ENCODE assay signal across 33 cellular contexts in the genomic region with DNA sequence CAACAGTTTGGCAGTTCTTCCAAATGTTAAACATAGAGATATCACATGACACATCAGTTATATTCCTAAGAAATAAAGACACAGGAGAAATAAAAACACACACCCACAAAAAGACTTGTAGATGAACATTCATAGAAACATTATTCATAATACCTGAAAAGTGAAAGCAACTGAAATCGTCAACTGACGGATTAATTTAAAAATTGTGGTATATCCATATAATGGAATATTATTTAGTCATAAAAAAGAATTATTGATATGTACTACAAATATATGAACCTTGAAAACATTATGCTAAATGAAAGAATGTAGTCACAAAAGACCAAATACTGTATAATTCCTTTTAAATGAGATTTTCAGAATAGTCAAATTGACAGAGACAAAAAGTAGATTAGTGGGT.
DNase-seq lines count a peak whose midpoint lies in the region; ATAC-seq, FAIRE-seq and TF ChIP-seq lines count a peak whose summit lies in the region.
"Had no signal": no experiment of that assay in that cellular context is flagged by ENCODE, and none has a peak within 500 bp of the region (broad histone marks: within the 10 kb centered on the region; RNA-seq: fewer than 3 reads in every experiment).

No MANE protein-coding gene starts in this region.

- DNase-seq in SK-N-SH = no peak
- DNase-seq in small intestine = no peak
- no peak for DNase-seq in germinal center (ENCODE audit: low spot score)
- no peak for DNase-seq in stimulated activated CD4-positive, alpha-beta T cell treated with anti-CD3 and anti-CD28 coated beads, Interleukin-4, amount 100 ng/mL, for 24 hours
- DNase-seq: 8988T; ACHN; AML-193; BE2C; C1 segment of cervical spinal cord; Caco-2; Calu3; CD4-positive, alpha-beta memory T cell; CD4-positive, alpha-beta T cell; CD4-positive, CD25-positive, alpha-beta regulatory T cell; CD8-positive, alpha-beta memory T cell; CD8-positive, alpha-beta T cell; COR-L47; DMS 273 treated with DMSO at 0.1 percent for 48 hours; DMS153; DMS53; DMS79; DMS79 treated with DMSO at 0.1 percent for 48 hours; DND-41; EL had no signal

- H3K4me2 ChIP-seq in SK-N-SH = no peak overlapping the region
- H3K4me2 ChIP-seq: A549; BLaER1; BLaER1 treated with 17β-estradiol and CSF1 and Interleukin-3, amounts not matched to agents 10 nM and 100 nM had no signal

- no peak overlapping the region for H2AFZ ChIP-seq in SK-N-SH (ENCODE audit: low read depth)

- H3K79me2 ChIP-seq in SK-N-SH (ENCODE audit: insufficient read depth) = no peaks in the 10 kb centered on the region

- H3K9me3 ChIP-seq in SK-N-SH (peaks cover 9% of the 10 kb centered on the region; the same call in 1 of the 2 replicates), HEK293 (ENCODE audit: control insufficient read depth, insufficient read depth, low read depth, low read length) (no peaks in the 10 kb centered on the region), small intestine (ENCODE audit: control insufficient read depth, low read depth) (no peaks in the 10 kb centered on the region)
- H3K9me3 ChIP-seq: BE2C had no signal

- H3K36me3 ChIP-seq in SK-N-SH (replicated peaks in 1 of 2; ENCODE audit: control insufficient read depth in 1 of 2, insufficient read depth in 2 of 2, low read length in 1 of 2) (no peaks in the 10 kb centered on the region), HEK293 (ENCODE audit: control insufficient read depth in 2 of 2, insufficient read depth in 1 of 2, low read length in 2 of 2) (no peaks in the 10 kb centered on the region), small intestine (ENCODE audit: control insufficient read depth in 2 of 2, insufficient read depth in 2 of 2, low read length in 2 of 2) (no peaks in the 10 kb centered on the region)
- H3K36me3 ChIP-seq: BE2C; BLaER1; BLaER1 treated with 17β-estradiol and CSF1 and Interleukin-3, amounts not matched to agents 10 nM and 100 nM had no signal

- CTCF ChIA-PET in SK-N-SH (lab: Yijun Ruan, JAX) = no interaction called here
- CTCF ChIA-PET in HEK293 (lab: Yijun Ruan, JAX) = no interaction called here

- H3K9me2 ChIP-seq in SK-N-SH = no peaks in the 10 kb centered on the region

- POLR2A ChIA-PET in SK-N-SH (lab: Yijun Ruan, JAX) (no interaction called here), HEK293 (lab: Yijun Ruan, JAX) (no interaction called here)

- H4K20me1 ChIP-seq in SK-N-SH (ENCODE audit: insufficient read depth) = no peaks in the 10 kb centered on the region
- H4K20me1 ChIP-seq: BLaER1; BLaER1 treated with 17β-estradiol and CSF1 and Interleukin-3, amounts not matched to agents 10 nM and 100 nM had no signal

- TF ChIP-seq CTCF in SK-N-SH (IDR thresholded peaks at IDR 0.05) = no peak
- TF ChIP-seq CTCF in HEK293 (tag by site-specific recombination; IDR thresholded peaks at IDR 0.05) = no peak

- no peak for TF ChIP-seq RAD21 in SK-N-SH (IDR thresholded peaks at IDR 0.05; ENCODE audit: low read length)

- WGBS in SK-N-SH (ENCODE audit: low lambda C conversion rate) = 85% methylated on average over 2 of the region's 2 CpGs
- WGBS in small intestine, 3 donors = 95 to 99% (median 97%) methylated on average over 2 of the region's 2 CpGs

- H3K27me3 ChIP-seq in SK-N-SH (ENCODE audit: insufficient read depth) = no peaks in the 10 kb centered on the region
- no peaks in the 10 kb centered on the region for H3K27me3 ChIP-seq in small intestine (ENCODE audit: control insufficient read depth in 2 of 2, insufficient read depth in 2 of 2, low read length in 2 of 2)
- H3K27me3 ChIP-seq: BE2C; BLaER1; BLaER1 treated with 17β-estradiol and CSF1 and Interleukin-3, amounts not matched to agents 10 nM and 100 nM had no signal

- no peak for ATAC-seq in SK-N-SH treated with all-trans-retinoic acid at 6 μM for 48 hours
- ATAC-seq: A549; CD8-positive, alpha-beta T cell had no signal

- H3F3A ChIP-seq in SK-N-SH (replicated peaks; ENCODE audit: insufficient read depth) = no peaks in the 10 kb centered on the region

- no peak overlapping the region for H3K9ac ChIP-seq in SK-N-SH
- H3K9ac ChIP-seq: BLaER1; BLaER1 treated with 17β-estradiol and CSF1 and Interleukin-3, amounts not matched to agents 10 nM and 100 nM had no signal

- FAIRE-seq in small intestine (lab: Jason Lieb, UNC) = peak; percentile 53
- FAIRE-seq: A204.1, D721Med had no signal

- H3K4me1 ChIP-seq in SK-N-SH (ENCODE audit: control insufficient read depth in 1 of 2, insufficient read depth in 2 of 2, low read depth in 1 of 2, low read length in 1 of 2) (peaks cover 0 to 5% of the 10 kb centered on the region in 2 experiments; a peak in 2 of 4 replicates), HEK293 (ENCODE audit: control insufficient read depth, insufficient read depth, low read length) (peaks cover 3% of the 10 kb centered on the region), small intestine (ENCODE audit: control insufficient read depth in 2 of 2, insufficient read depth in 1 of 2, low read depth in 1 of 2, low read length in 1 of 2) (no peaks in the 10 kb centered on the region)
- H3K4me1 ChIP-seq: A549, Caco-2 had no signal

- no peak overlapping the region for H3K27ac ChIP-seq in SK-N-SH (ENCODE audit: low read depth in 2 of 2, low read length in 1 of 2)
- H3K27ac ChIP-seq in HEK293 (ENCODE audit: extremely low read depth, low read depth, low read length) = no peak overlapping the region
- no peak overlapping the region for H3K27ac ChIP-seq in small intestine (ENCODE audit: low read depth in 1 of 2, low read length in 1 of 2)
- H3K27ac ChIP-seq: 22Rv1; A549; BLaER1; BLaER1 treated with 17β-estradiol and CSF1 and Interleukin-3, amounts not matched to agents 10 nM and 100 nM; C4-2B had no signal

- no peak for TF ChIP-seq EP300 in SK-N-SH (IDR thresholded peaks at IDR 0.05; ENCODE audit: borderline replicate concordance in 1 of 2, low read depth in 1 of 2, low read length in 1 of 2)

- H3K4me3 ChIP-seq in SK-N-SH (ENCODE audit: low read depth in 2 of 2, low read length in 1 of 2) (no peak overlapping the region), HEK293 (ENCODE audit: low read depth, low read length) (no peak overlapping the region), small intestine (ENCODE audit: low read depth in 1 of 2, low read length in 2 of 2) (no peak overlapping the region)
- H3K4me3 ChIP-seq: A549; BLaER1; BLaER1 treated with 17β-estradiol and CSF1 and Interleukin-3, amounts not matched to agents 10 nM and 100 nM had no signal

TF ChIP-seq in SK-N-SH treated with all-trans-retinoic acid at 6 μM for 48 hours, 23 proteins besides CTCF, POLR2A, EP300 and RAD21:
- TF ChIP-seq POU6F1 (CRISPR knock-in tag; IDR thresholded peaks at IDR 0.05; ENCODE audit: borderline replicate concordance, low read depth) = no peak
- no peak for TF ChIP-seq ZC3H10 (CRISPR knock-in tag; IDR thresholded peaks at IDR 0.05)
- TF ChIP-seq ZNF8 (CRISPR knock-in tag; IDR thresholded peaks at IDR 0.05) = peak; percentile 98

TF ChIP-seq in SK-N-SH, 30 proteins besides CTCF, POLR2A, EP300 and RAD21 (continues in another document):
- TF ChIP-seq RXRA (IDR thresholded peaks at IDR 0.05; ENCODE audit: borderline replicate concordance, low read depth) (no peak), IRF3 (IDR thresholded peaks at IDR 0.05; ENCODE audit: low read depth, low read length) (no peak), SIN3A (IDR thresholded peaks at IDR 0.05; ENCODE audit: borderline replicate concordance, low read depth, low read length) (no peak), NFIC (IDR thresholded peaks at IDR 0.05; ENCODE audit: borderline replicate concordance) (no peak)
- TF ChIP-seq, protein P1, sequence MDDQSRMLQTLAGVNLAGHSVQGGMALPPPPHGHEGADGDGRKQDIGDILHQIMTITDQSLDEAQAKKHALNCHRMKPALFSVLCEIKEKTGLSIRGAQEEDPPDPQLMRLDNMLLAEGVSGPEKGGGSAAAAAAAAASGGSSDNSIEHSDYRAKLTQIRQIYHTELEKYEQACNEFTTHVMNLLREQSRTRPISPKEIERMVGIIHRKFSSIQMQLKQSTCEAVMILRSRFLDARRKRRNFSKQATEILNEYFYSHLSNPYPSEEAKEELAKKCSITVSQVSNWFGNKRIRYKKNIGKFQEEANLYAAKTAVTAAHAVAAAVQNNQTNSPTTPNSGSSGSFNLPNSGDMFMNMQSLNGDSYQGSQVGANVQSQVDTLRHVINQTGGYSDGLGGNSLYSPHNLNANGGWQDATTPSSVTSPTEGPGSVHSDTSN (IDR thresholded peaks at IDR 0.05) = no peak

TF ChIP-seq in HEK293, 187 proteins besides CTCF, POLR2A, EP300 and RAD21:
- TF ChIP-seq MEIS1 (CRISPR knock-in tag; IDR thresholded peaks at IDR 0.05; ENCODE audit: borderline replicate concordance) (no peak), ZNF19 (tag by site-specific recombination; IDR thresholded peaks at IDR 0.05; ENCODE audit: low read depth) (no peak), ZNF24 (tag by site-specific recombination; IDR thresholded peaks at IDR 0.05) (peak; percentile 22; the same call in 1 of the 2 replicates), SETDB1 (IDR thresholded peaks at IDR 0.05; ENCODE audit: insufficient read length, low read length) (peak; percentile 49)
